In the genomic region with DNA sequence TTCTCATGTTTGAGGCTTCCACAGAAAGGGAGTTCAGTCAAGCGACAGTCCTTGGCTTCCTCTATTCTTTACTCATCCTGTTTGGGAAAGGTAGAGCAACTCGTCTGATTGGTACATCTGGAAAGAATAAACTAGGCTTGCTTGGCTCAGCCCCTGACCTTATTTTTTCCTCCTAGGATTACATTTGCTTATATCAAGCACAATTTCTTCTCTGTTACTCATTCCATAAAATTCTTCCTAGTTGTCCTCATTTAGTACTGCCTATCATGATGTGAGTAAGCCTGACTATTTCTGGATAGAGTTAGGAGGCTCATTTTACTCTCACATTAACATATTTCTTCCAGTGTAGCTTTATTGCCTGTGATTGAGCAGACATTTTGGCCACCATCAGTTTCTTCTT, we compare ENCODE assay signal across 19 cellular contexts. TPM values are rescaled to one million over a fixed set of nuclear protein-coding genes. Genes with fewer than 3 reads are reported as not detected.
DNase-seq lines count a peak whose midpoint lies in the region; ATAC-seq, FAIRE-seq and TF ChIP-seq lines count a peak whose summit lies in the region.
"Had no signal": no experiment of that assay in that cellular context is flagged by ENCODE, and none has a peak within 500 bp of the region (broad histone marks: within the 10 kb centered on the region; RNA-seq: fewer than 3 reads in every experiment).

No MANE protein-coding gene starts in this region.

- TF ChIP-seq CTCF in AG10803 (conservative IDR thresholded peaks at IDR 0.05; ENCODE audit: low read length): no peak
- no peak for TF ChIP-seq CTCF in kidney (IDR thresholded peaks at IDR 0.05; ENCODE audit: borderline replicate concordance, extremely low read depth, insufficient read depth)
- TF ChIP-seq CTCF in activated CD8-positive, alpha-beta T cell treated with anti-CD3 and anti-CD28 coated beads for 36 hours (IDR thresholded peaks at IDR 0.05): no peak

- H3K4me1 ChIP-seq in kidney (ENCODE audit: control insufficient read depth in 1 of 2, insufficient read depth in 1 of 2, low read depth in 1 of 2, low read length in 2 of 2): peaks cover 0 to 5% of the 10 kb centered on the region in 2 donors
- H3K4me1 ChIP-seq: colonic mucosa, testis had no signal

- no peak overlapping the region for H3K27ac Mint-ChIP-seq in activated CD8-positive, alpha-beta T cell treated with anti-CD3 and anti-CD28 coated beads for 36 hours
- H3K27ac Mint-ChIP-seq: activated naive CD8-positive, alpha-beta T cell treated with anti-CD3 and anti-CD28 coated beads for 36 hours had no signal

- H3K9me3 ChIP-seq in MG63 (no peaks in the 10 kb centered on the region), kidney (ENCODE audit: control insufficient read depth in 1 of 2, low read length in 2 of 2) (no peaks in the 10 kb centered on the region)
- H3K9me3 ChIP-seq: BLaER1, colonic mucosa, testis had no signal

- no peaks in the 10 kb centered on the region for H3K36me3 Mint-ChIP-seq in activated CD8-positive, alpha-beta T cell treated with anti-CD3 and anti-CD28 coated beads for 36 hours (ENCODE audit: low read depth)
- H3K36me3 Mint-ChIP-seq: activated naive CD8-positive, alpha-beta T cell treated with anti-CD3 and anti-CD28 coated beads for 36 hours; memory B cell had no signal

- H3K4me3 ChIP-seq in AG10803 (ENCODE audit: low read length) (no peak overlapping the region), MG63 (no peak overlapping the region), kidney (ENCODE audit: low read length in 2 of 2) (no peak overlapping the region)
- H3K4me3 ChIP-seq: BLaER1, colonic mucosa, GM12878, testis had no signal

- H3K36me3 ChIP-seq in MG63: no peaks in the 10 kb centered on the region
- no peaks in the 10 kb centered on the region for H3K36me3 ChIP-seq in kidney (ENCODE audit: control insufficient read depth in 1 of 2, insufficient read depth in 2 of 2, low read length in 2 of 2)
- H3K36me3 ChIP-seq: BLaER1, colonic mucosa had no signal

- no peak overlapping the region for H3K9ac ChIP-seq in kidney (ENCODE audit: low read length in 2 of 2)
- H3K9ac ChIP-seq: BLaER1 had no signal

- no peak for FAIRE-seq in kidney (lab: Jason Lieb, UNC)
- FAIRE-seq: GM12878 had no signal

- no peak for ATAC-seq in activated CD8-positive, alpha-beta T cell treated with anti-CD3 and anti-CD28 coated beads for 36 hours
- ATAC-seq in HG03457 (IDR thresholded peaks at IDR 0.05; ENCODE audit: unreplicated experiment): no peak
- ATAC-seq: activated CD4-positive, CD25-positive, alpha-beta regulatory T cell treated with anti-CD3 and anti-CD28 coated beads, Interleukin-2, amount 50 U/mL, for 24 hours had no signal

- CTCF ChIA-PET in activated CD8-positive, alpha-beta T cell treated with anti-CD3 and anti-CD28 coated beads for 36 hours (lab: Charles Lee): interaction anchor here (2.6 kb wide), 1 partner anchor 261 kb away, joined by 8 read pairs; no protein-coding TSS in a partner anchor

- intact Hi-C loops in kidney (cut with DNase I): no loop called here
- intact Hi-C loops in activated CD8-positive, alpha-beta T cell treated with anti-CD3 and anti-CD28 coated beads for 36 hours (cut with micrococcal nuclease): no loop called here

- POLR2A ChIA-PET in activated CD8-positive, alpha-beta T cell treated with anti-CD3 and anti-CD28 coated beads for 36 hours (lab: Charles Lee): no interaction called here

- DNase-seq in AG10803 (ENCODE audit: low read depth) (peak; percentile 90), MG63 (peak; percentile 48), fibroblast of gingiva (ENCODE audit: low read depth) (peak; percentile 93), non-pigmented ciliary epithelial cell (ENCODE audit: low read depth) (peak; percentile 67), kidney (no peak), GM19240 (ENCODE audit: insufficient read length, low spot score) (no peak)
- DNase-seq in activated CD8-positive, alpha-beta T cell treated with anti-CD3 and anti-CD28 coated beads for 36 hours: no peak
- DNase-seq: activated CD8-positive, alpha-beta memory T cell treated with anti-CD3 and anti-CD28 coated beads, Interleukin-2, amount 50 U/mL, for 48 hours; activated naive CD8-positive, alpha-beta T cell treated with anti-CD3 and anti-CD28 coated beads for 36 hours; colonic mucosa; DMS53; NCI-H1105; OCI-M1; testis had no signal

- H3K9me3 Mint-ChIP-seq in activated CD8-positive, alpha-beta T cell treated with anti-CD3 and anti-CD28 coated beads for 36 hours: no peaks in the 10 kb centered on the region
- H3K9me3 Mint-ChIP-seq: activated naive CD8-positive, alpha-beta T cell treated with anti-CD3 and anti-CD28 coated beads for 36 hours; memory B cell had no signal

- H3K27me3 Mint-ChIP-seq in activated CD8-positive, alpha-beta T cell treated with anti-CD3 and anti-CD28 coated beads for 36 hours: no peaks in the 10 kb centered on the region
- H3K27me3 Mint-ChIP-seq: memory B cell had no signal

- H3K4me3 Mint-ChIP-seq in activated CD8-positive, alpha-beta T cell treated with anti-CD3 and anti-CD28 coated beads for 36 hours: no peak overlapping the region
- H3K4me3 Mint-ChIP-seq: activated naive CD8-positive, alpha-beta T cell treated with anti-CD3 and anti-CD28 coated beads for 36 hours; memory B cell had no signal

- H3K4me1 Mint-ChIP-seq in activated CD8-positive, alpha-beta T cell treated with anti-CD3 and anti-CD28 coated beads for 36 hours (ENCODE audit: low read depth): peaks cover 7% of the 10 kb centered on the region

- no peaks in the 10 kb centered on the region for H3K27me3 ChIP-seq in MG63
- H3K27me3 ChIP-seq: BLaER1, colonic mucosa, testis had no signal

- H3K27ac ChIP-seq in kidney (ENCODE audit: low read depth in 2 of 2, low read length in 2 of 2): no peak overlapping the region
- H3K27ac ChIP-seq: BLaER1, colonic mucosa, testis had no signal

RNA-seq across cellular contexts. Expression of a gene that starts 10.9 kb away (rescaled TPM):
- total RNA-seq in MG63 (2014; rRNA removed; shearing (Covaris generic); ENCODE audit: low replicate concordance): 8.6 and 19.8 TPM in 2 replicates
- 17.2 TPM for total RNA-seq in kidney
- 8.2 TPM for polyA plus RNA-seq in kidney (ENCODE audit: insufficient read depth, low read depth, low replicate concordance)
- 10 to 100 TPM; 31.8 to 37.6 TPM for total RNA-seq in activated CD8-positive, alpha-beta T cell treated with anti-CD3 and anti-CD28 coated beads for 36 hours

RNA-seq across cellular contexts. Expression of a gene that starts 48.9 kb away (rescaled TPM):
- total RNA-seq in MG63 (2014; rRNA removed; shearing (Covaris generic); ENCODE audit: low replicate concordance): 17.3 and 19.8 TPM in 2 replicates
- total RNA-seq in kidney: 42.3 TPM
- 67.8 TPM for polyA plus RNA-seq in kidney (ENCODE audit: insufficient read depth, low read depth, low replicate concordance)
- 10 to 100 TPM; 15.9 to 16.9 TPM for total RNA-seq in activated CD8-positive, alpha-beta T cell treated with anti-CD3 and anti-CD28 coated beads for 36 hours

RNA-seq across cellular contexts. Expression of a gene that starts 49.3 kb away (rescaled TPM):
- 18.6 and 23.0 TPM in 2 replicates for total RNA-seq in MG63 (2014; rRNA removed; shearing (Covaris generic); ENCODE audit: low replicate concordance)
- 52.7 TPM for total RNA-seq in kidney
- polyA plus RNA-seq in kidney (ENCODE audit: insufficient read depth, low read depth, low replicate concordance): 42.8 TPM
- total RNA-seq in activated CD8-positive, alpha-beta T cell treated with anti-CD3 and anti-CD28 coated beads for 36 hours: 10 to 100 TPM; 52.2 to 55.3 TPM

Comparison
In these comparisons a context has a peak if more than half of its experiments do, and no peak if none do; other contexts are left out.
1. DNase-seq: peak in AG10803 (single experiment), MG63 (single experiment), fibroblast of gingiva (single experiment) and non-pigmented ciliary epithelial cell (single experiment); none in kidney (single experiment), GM19240 (single experiment) and activated CD8-positive, alpha-beta T cell treated with anti-CD3 and anti-CD28 coated beads for 36 hours (single experiment).